Comparison of ENCODE assay signal across 7 cellular contexts in genomic region chr6:78259935-78260334, GRCh38.
"Had no signal": no experiment of that assay in that cellular context is flagged by ENCODE, and none has a peak within 500 bp of the region (broad histone marks: within the 10 kb centered on the region; RNA-seq: fewer than 3 reads in every experiment).

No MANE protein-coding gene starts in this region.

- DNase-seq: IMR-90, KBM-7, KG1 had no signal

- ATAC-seq: HepG2, K562 had no signal

- H3K27ac ChIP-seq: HL-60, KMS-11 had no signal

- H3K4me3 ChIP-seq: K562 had no signal
